ENCODE assay signal across 9 cellular contexts in genomic region chr1:22317231-22317919, GRCh38.
DNase-seq lines count a peak whose midpoint lies in the region; TF ChIP-seq lines count a peak whose summit lies in the region.
"Had no signal": no experiment of that assay in that cellular context is flagged by ENCODE, and none has a peak within 500 bp of the region (broad histone marks: within the 10 kb centered on the region; RNA-seq: fewer than 3 reads in every experiment).

No MANE protein-coding gene starts in this region.

- no peaks in the 10 kb centered on the region for H3K79me2 ChIP-seq in hepatocyte

- H3K4me1 ChIP-seq in hepatocyte (ENCODE audit: insufficient read depth) (peaks cover 5% of the 10 kb centered on the region), spleen (no peaks in the 10 kb centered on the region)
- H3K4me1 ChIP-seq: HAP-1 had no signal

- no peaks in the 10 kb centered on the region for H3K36me3 ChIP-seq in hepatocyte (replicated peaks; ENCODE audit: insufficient read depth, low read depth)
- H3K36me3 ChIP-seq in spleen = no peaks in the 10 kb centered on the region
- H3K36me3 ChIP-seq: HAP-1 had no signal

- TF ChIP-seq POLR2A in spleen (IDR thresholded peaks at IDR 0.05) = no peak

- no peaks in the 10 kb centered on the region for H3K9me3 ChIP-seq in hepatocyte (ENCODE audit: low read depth)
- no peaks in the 10 kb centered on the region for H3K9me3 ChIP-seq in spleen
- H3K9me3 ChIP-seq: HAP-1 had no signal

- DNase-seq in AG10803 (ENCODE audit: low read depth) (no peak), GM12864 (ENCODE audit: low read depth) (no peak), RKO (ENCODE audit: low spot score) (peak; percentile 5), hepatocyte (ENCODE audit: low spot score) (peak; percentile 50), spleen (no peak), NCI-H2107 treated with DMSO at 0.1 percent for 48 hours (lab: John Stamatoyannopoulos, UW; ENCODE audit: unreplicated experiment) (no peak), NCI-H524 treated with DMSO at 0.1 percent for 48 hours (lab: John Stamatoyannopoulos, UW) (no peak), NCI-H128 (lab: John Stamatoyannopoulos, UW; ENCODE audit: unreplicated experiment) (no peak)

- WGBS in hepatocyte (ENCODE audit: low lambda C conversion rate, missing lambda C conversion rate) = 77% methylated on average over 10 of the region's 10 CpGs
- 80 to 88% (median 83%) methylated on average over 9 to 10 of the region's 10 CpGs for WGBS in spleen, 5 donors

- H3K4me2 ChIP-seq in hepatocyte = no peak overlapping the region

- TF ChIP-seq CTCF in AG10803 (conservative IDR thresholded peaks at IDR 0.05; ENCODE audit: low read length) = peak; percentile 27; the same call in 1 of the 2 replicates
- TF ChIP-seq CTCF in GM12864 (IDR thresholded peaks at IDR 0.05; ENCODE audit: low read depth, low read length, missing control alignments) = peak; percentile 83
- peak; percentile 33 for TF ChIP-seq CTCF in hepatocyte (IDR thresholded peaks at IDR 0.05; ENCODE audit: poor library complexity)
- peak in 4 of 11 experiments; percentile 34 to 48 (median 38) for TF ChIP-seq CTCF in spleen (IDR thresholded peaks at IDR 0.05 in 8 of 11, conservative IDR thresholded peaks at IDR 0.05 in 3 of 11)

- no peak overlapping the region for H2AFZ ChIP-seq in hepatocyte

- H3K4me3 ChIP-seq in AG10803 (ENCODE audit: low read length) = no peak overlapping the region
- H3K4me3 ChIP-seq in GM12864 (ENCODE audit: low read depth, low read length) = no peak overlapping the region
- H3K4me3 ChIP-seq in hepatocyte = no peak overlapping the region
- no peak overlapping the region for H3K4me3 ChIP-seq in spleen
- H3K4me3 ChIP-seq: HAP-1 had no signal

- intact Hi-C loops in spleen (cut with DNase I; ENCODE audit: low total_unique reads) = no loop called here

- H3K9me2 ChIP-seq in hepatocyte (replicated peaks; ENCODE audit: insufficient read depth) = no peaks in the 10 kb centered on the region

- H4K20me1 ChIP-seq in hepatocyte (ENCODE audit: insufficient read depth, poor library complexity, severe bottlenecking) = no peaks in the 10 kb centered on the region

- H3K27me3 ChIP-seq in hepatocyte (no peaks in the 10 kb centered on the region), spleen (replicated peaks in 1 of 7) (peaks cover 0 to 28% (median 0%) of the 10 kb centered on the region in 7 donors)

- H3K27ac ChIP-seq in hepatocyte (no peak overlapping the region), spleen (no peak overlapping the region)

Comparison
In these comparisons a context has a peak if more than half of its experiments do, and no peak if none do; other contexts are left out.
1. DNase-seq: peak in RKO (single experiment) and hepatocyte (single experiment); none in AG10803 (single experiment), GM12864 (single experiment), spleen (single experiment), NCI-H2107 treated with DMSO at 0.1 percent for 48 hours (single experiment), NCI-H524 treated with DMSO at 0.1 percent for 48 hours (single experiment) and NCI-H128 (single experiment).